29 cellular contexts compared by ENCODE assay signal in the genomic region with DNA sequence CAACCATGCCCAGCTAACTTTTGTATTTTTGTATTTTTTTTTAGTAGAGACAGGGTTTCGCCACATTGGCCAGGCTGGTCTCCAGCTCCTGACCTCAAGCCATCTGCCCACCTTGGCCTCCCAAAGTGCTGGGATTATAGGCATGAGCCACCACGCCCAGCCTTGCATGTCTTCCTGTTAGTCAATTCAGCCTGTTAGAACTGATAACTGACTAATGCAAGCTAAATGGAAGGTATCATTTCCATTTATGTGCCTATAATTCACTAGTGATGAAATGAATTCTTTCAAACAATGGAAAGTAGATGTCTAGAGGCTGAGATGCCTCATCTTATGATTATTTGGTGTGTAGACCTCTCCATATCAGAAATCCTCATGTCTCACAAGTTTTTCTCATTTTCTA.
"Had no signal": no experiment of that assay in that cellular context is flagged by ENCODE, and none has a peak within 500 bp of the region (broad histone marks: within the 10 kb centered on the region; RNA-seq: fewer than 3 reads in every experiment).

No MANE protein-coding gene starts in this region.

- H3K27me3 Mint-ChIP-seq: naive thymus-derived CD4-positive, alpha-beta T cell; stimulated activated naive CD8-positive, alpha-beta T cell treated with anti-CD3 and anti-CD28 coated beads, Interleukin-15, amount 100 ng/mL, for 72 hours had no signal

- H2AFZ ChIP-seq: neural progenitor cell had no signal

- H3K4me1 ChIP-seq: esophagus squamous epithelium, neural progenitor cell, prostate gland, right atrium auricular region, suprapubic skin, vagina had no signal

- ATAC-seq: naive thymus-derived CD4-positive, alpha-beta T cell; sciatic nerve; stimulated activated naive CD8-positive, alpha-beta T cell treated with anti-CD3 and anti-CD28 coated beads, Interleukin-15, amount 100 ng/mL, for 72 hours had no signal

- H3K4me3 ChIP-seq: esophagus squamous epithelium, lung, neural progenitor cell, prostate gland, right atrium auricular region, smooth muscle cell, suprapubic skin, vagina had no signal

- H3K9ac ChIP-seq: neural progenitor cell had no signal

- H3K9me3 Mint-ChIP-seq: endodermal cell; immature natural killer cell; stimulated activated naive CD8-positive, alpha-beta T cell treated with anti-CD3 and anti-CD28 coated beads, Interleukin-15, amount 100 ng/mL, for 72 hours had no signal

- H3K36me3 ChIP-seq: prostate gland had no signal

- H3K27ac ChIP-seq: esophagus squamous epithelium, neural progenitor cell, prostate gland, right atrium auricular region, suprapubic skin, vagina had no signal

- H3K4me2 ChIP-seq: neural progenitor cell, smooth muscle cell had no signal

- FAIRE-seq: colon, frontal cortex had no signal

- H3K27me3 ChIP-seq: esophagus squamous epithelium, neural progenitor cell, right atrium auricular region, suprapubic skin, vagina had no signal

- H3K4me3 Mint-ChIP-seq: endodermal cell; immature natural killer cell; naive thymus-derived CD4-positive, alpha-beta T cell; nephron; neural progenitor cell; stimulated activated naive CD8-positive, alpha-beta T cell treated with anti-CD3 and anti-CD28 coated beads, Interleukin-15, amount 100 ng/mL, for 72 hours had no signal

- DNase-seq: effector CD8-positive, alpha-beta T cell; endodermal cell; erythroblast; esophagus squamous epithelium; hypothalamus; immature natural killer cell; islet precursor cell; kidney glomerular epithelial cell; mesenchymal stem cell; midbrain; naive thymus-derived CD4-positive, alpha-beta T cell; stimulated activated CD4-positive, alpha-beta T cell treated with anti-CD3 and anti-CD28 coated beads, Interleukin-12 subunit alpha, Interleukin-12 subunit beta, amount 100 ng/mL, for 4 hours; stimulated activated CD4-positive, alpha-beta T cell treated with anti-CD3 and anti-CD28 coated beads, Interleukin-1b, Interleukin-23, amount 100 ng/mL, for 48 hours; stimulated activated CD4-positive, alpha-beta T cell treated with anti-CD3 and anti-CD28 coated beads, Interleukin-4, amount 100 ng/mL, for 1 hour; stimulated activated CD8-positive, alpha-beta memory T cell treated with anti-CD3 and anti-CD28 coated beads, Interleukin-4, amount 100 ng/mL, for 48 hours; stimulated activated naive CD4-positive, alpha-beta T cell; stimulated activated naive CD8-positive, alpha-beta T cell treated with anti-CD3 and anti-CD28 coated beads, Interleukin-15, amount 100 ng/mL, for 72 hours; trophoblast cell had no signal

- H3K4me1 Mint-ChIP-seq: endodermal cell; immature natural killer cell; nephron; neural progenitor cell; stimulated activated naive CD8-positive, alpha-beta T cell treated with anti-CD3 and anti-CD28 coated beads, Interleukin-15, amount 100 ng/mL, for 72 hours had no signal

- H3K9me3 ChIP-seq: esophagus squamous epithelium, prostate gland, right atrium auricular region, suprapubic skin, vagina had no signal
